ENCODE assay signal across 1 cellular context in genomic region chr20:38156280-38156679, GRCh38.
TF ChIP-seq lines count a peak whose summit lies in the region.

No MANE protein-coding gene starts in this region.

TF ChIP-seq in IMR-90, 13 proteins besides CTCF, POLR2A, EP300 and RAD21:
- TF ChIP-seq USF2 (IDR thresholded peaks at IDR 0.05; ENCODE audit: low read depth, low read length), result no peak
- TF ChIP-seq RFX5 (IDR thresholded peaks at IDR 0.05; ENCODE audit: low read depth, low read length), result no peak
- TF ChIP-seq CHD1 (IDR thresholded peaks at IDR 0.05; ENCODE audit: low read depth, low read length), result no peak
- no peak for TF ChIP-seq RCOR1 (IDR thresholded peaks at IDR 0.05; ENCODE audit: insufficient replicate concordance, low read length)
- no peak for TF ChIP-seq ELK1 (IDR thresholded peaks at IDR 0.05; ENCODE audit: borderline replicate concordance, low read depth, low read length)
- TF ChIP-seq MXI1 (IDR thresholded peaks at IDR 0.05; ENCODE audit: borderline replicate concordance, low read depth, low read length), result no peak
- no peak for TF ChIP-seq BHLHE40 (IDR thresholded peaks at IDR 0.05; ENCODE audit: low read depth, low read length)
